1 cellular context compared by ENCODE assay signal in genomic region chr7:66492405-66492804, GRCh38.
TF ChIP-seq lines count a peak whose summit lies in the region.

No MANE protein-coding gene starts in this region.

TF ChIP-seq in HepG2, 621 proteins besides CTCF, POLR2A, EP300 and RAD21 (continued from another document):
- TF ChIP-seq, protein P1, sequence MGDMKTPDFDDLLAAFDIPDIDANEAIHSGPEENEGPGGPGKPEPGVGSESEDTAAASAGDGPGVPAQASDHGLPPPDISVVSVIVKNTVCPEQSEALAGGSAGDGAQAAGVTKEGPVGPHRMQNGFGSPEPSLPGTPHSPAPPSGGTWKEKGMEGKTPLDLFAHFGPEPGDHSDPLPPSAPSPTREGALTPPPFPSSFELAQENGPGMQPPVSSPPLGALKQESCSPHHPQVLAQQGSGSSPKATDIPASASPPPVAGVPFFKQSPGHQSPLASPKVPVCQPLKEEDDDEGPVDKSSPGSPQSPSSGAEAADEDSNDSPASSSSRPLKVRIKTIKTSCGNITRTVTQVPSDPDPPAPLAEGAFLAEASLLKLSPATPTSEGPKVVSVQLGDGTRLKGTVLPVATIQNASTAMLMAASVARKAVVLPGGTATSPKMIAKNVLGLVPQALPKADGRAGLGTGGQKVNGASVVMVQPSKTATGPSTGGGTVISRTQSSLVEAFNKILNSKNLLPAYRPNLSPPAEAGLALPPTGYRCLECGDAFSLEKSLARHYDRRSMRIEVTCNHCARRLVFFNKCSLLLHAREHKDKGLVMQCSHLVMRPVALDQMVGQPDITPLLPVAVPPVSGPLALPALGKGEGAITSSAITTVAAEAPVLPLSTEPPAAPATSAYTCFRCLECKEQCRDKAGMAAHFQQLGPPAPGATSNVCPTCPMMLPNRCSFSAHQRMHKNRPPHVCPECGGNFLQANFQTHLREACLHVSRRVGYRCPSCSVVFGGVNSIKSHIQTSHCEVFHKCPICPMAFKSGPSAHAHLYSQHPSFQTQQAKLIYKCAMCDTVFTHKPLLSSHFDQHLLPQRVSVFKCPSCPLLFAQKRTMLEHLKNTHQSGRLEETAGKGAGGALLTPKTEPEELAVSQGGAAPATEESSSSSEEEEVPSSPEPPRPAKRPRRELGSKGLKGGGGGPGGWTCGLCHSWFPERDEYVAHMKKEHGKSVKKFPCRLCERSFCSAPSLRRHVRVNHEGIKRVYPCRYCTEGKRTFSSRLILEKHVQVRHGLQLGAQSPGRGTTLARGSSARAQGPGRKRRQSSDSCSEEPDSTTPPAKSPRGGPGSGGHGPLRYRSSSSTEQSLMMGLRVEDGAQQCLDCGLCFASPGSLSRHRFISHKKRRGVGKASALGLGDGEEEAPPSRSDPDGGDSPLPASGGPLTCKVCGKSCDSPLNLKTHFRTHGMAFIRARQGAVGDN (CRISPR knock-in tag; IDR thresholded peaks at IDR 0.05), result peak; percentile 46; the same call in 1 of the 2 replicates
- 0 out of 2 replicates have a peak, but pooled peaks have one; percentile 13 for TF ChIP-seq ZFX (CRISPR knock-in tag; IDR thresholded peaks at IDR 0.05; ENCODE audit: low read depth)
- TF ChIP-seq MTA1 (CRISPR knock-in tag; IDR thresholded peaks at IDR 0.05; ENCODE audit: borderline replicate concordance), result 0 out of 2 replicates have a peak, but pooled peaks have one; percentile 56
- TF ChIP-seq ZNF691 (CRISPR knock-in tag; IDR thresholded peaks at IDR 0.05; ENCODE audit: borderline replicate concordance, low read depth), result 0 out of 2 replicates have a peak, but pooled peaks have one; percentile 55
- peak; percentile 75 for TF ChIP-seq ZBTB33 (CRISPR knock-in tag; IDR thresholded peaks at IDR 0.05)
- TF ChIP-seq ZNF263 (CRISPR knock-in tag; IDR thresholded peaks at IDR 0.05), result peak; percentile 82
- peak; percentile 39 for TF ChIP-seq AGO2 (optimal IDR thresholded peaks at IDR 0.05; ENCODE audit: low read depth, low read length)
- TF ChIP-seq ZNF710 (CRISPR knock-in tag; IDR thresholded peaks at IDR 0.05; ENCODE audit: borderline replicate concordance), result 0 out of 2 replicates have a peak, but pooled peaks have one; percentile 18
- TF ChIP-seq ZBTB38 (CRISPR knock-in tag; IDR thresholded peaks at IDR 0.05), result peak; percentile 94
- TF ChIP-seq, protein P2, sequence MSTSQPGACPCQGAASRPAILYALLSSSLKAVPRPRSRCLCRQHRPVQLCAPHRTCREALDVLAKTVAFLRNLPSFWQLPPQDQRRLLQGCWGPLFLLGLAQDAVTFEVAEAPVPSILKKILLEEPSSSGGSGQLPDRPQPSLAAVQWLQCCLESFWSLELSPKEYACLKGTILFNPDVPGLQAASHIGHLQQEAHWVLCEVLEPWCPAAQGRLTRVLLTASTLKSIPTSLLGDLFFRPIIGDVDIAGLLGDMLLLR (CRISPR knock-in tag; IDR thresholded peaks at IDR 0.05), result peak; percentile 18; the same call in 1 of the 2 replicates
- 0 out of 2 replicates have a peak, but pooled peaks have one; percentile 48 for TF ChIP-seq ZNF782 (CRISPR knock-in tag; IDR thresholded peaks at IDR 0.05; ENCODE audit: borderline replicate concordance)
